In genomic region chr20:10788877-10789276, GRCh38 we compare ENCODE assay signal across 24 cellular contexts.
"Had no signal": no experiment of that assay in that cellular context is flagged by ENCODE, and none has a peak within 500 bp of the region (broad histone marks: within the 10 kb centered on the region; RNA-seq: fewer than 3 reads in every experiment).

No MANE protein-coding gene starts in this region.

- ATAC-seq: activated CD4-positive, CD25-positive, alpha-beta regulatory T cell treated with anti-CD3 and anti-CD28 coated beads, Interleukin-2, amount 50 U/mL, for 24 hours; body of pancreas; natural killer cell; T-helper 17 cell had no signal

- H3K9me3 Mint-ChIP-seq: natural killer cell had no signal

- H3K4me3 Mint-ChIP-seq: activated naive CD8-positive, alpha-beta T cell; memory B cell; natural killer cell; T-helper 17 cell had no signal

- H3K27ac Mint-ChIP-seq: activated naive CD8-positive, alpha-beta T cell; memory B cell; natural killer cell; T-helper 17 cell had no signal

- H3K9me3 ChIP-seq: body of pancreas, spleen, transverse colon had no signal

- DNase-seq: activated CD4-positive, alpha-beta T cell treated with anti-CD3 and anti-CD28 coated beads for 48 hours; activated CD4-positive, alpha-beta T cell treated with anti-CD3 and anti-CD28 coated beads, Interleukin-2, amount 50 U/mL, for 48 hours; activated CD8-positive, alpha-beta memory T cell treated with anti-CD3 and anti-CD28 coated beads for 24 hours; activated effector memory CD4-positive, alpha-beta T cell treated with Interleukin-2 at 50 U/mL for 16 hours; activated naive CD4-positive, alpha-beta T cell treated with Interleukin-2 at 50 U/mL for 16 hours; anterior cingulate cortex; body of pancreas; dorsolateral prefrontal cortex; effector memory CD4-positive, alpha-beta T cell; foreskin fibroblast; natural killer cell; retina; spleen; stimulated activated naive CD4-positive, alpha-beta T cell treated with Interleukin-2 at 50 U/mL for 16 hours; T-helper 17 cell; T1000; transverse colon; WERI-Rb-1 had no signal

- H3K36me3 Mint-ChIP-seq: activated naive CD8-positive, alpha-beta T cell; memory B cell; natural killer cell had no signal

- H3K4me1 Mint-ChIP-seq: memory B cell, T-helper 17 cell had no signal

- H3K4me3 ChIP-seq: body of pancreas, coronary artery, dorsolateral prefrontal cortex, spleen, transverse colon had no signal

- FAIRE-seq: islet of Langerhans had no signal

- H3K27ac ChIP-seq: coronary artery, dorsolateral prefrontal cortex, spleen, transverse colon, WERI-Rb-1 had no signal

- H3K27me3 ChIP-seq: body of pancreas, dorsolateral prefrontal cortex, transverse colon had no signal

- H3K36me3 ChIP-seq: spleen, transverse colon, WERI-Rb-1 had no signal

- H3K4me1 ChIP-seq: spleen had no signal

- H3K27me3 Mint-ChIP-seq: memory B cell, progenitor cell of endocrine pancreas, T-helper 17 cell had no signal
